Comparison of ENCODE assay signal across 8 cellular contexts in genomic region chr2:234146087-234146826, GRCh38.
DNase-seq lines count a peak whose midpoint lies in the region; ATAC-seq, FAIRE-seq and TF ChIP-seq lines count a peak whose summit lies in the region.

No MANE protein-coding gene starts in this region.

- no peaks in the 10 kb centered on the region for H3K9me3 Mint-ChIP-seq in CD4-positive, CD25-positive, alpha-beta regulatory T cell
- H3K9me3 Mint-ChIP-seq in astrocyte (ENCODE audit: unreplicated experiment) = no peaks in the 10 kb centered on the region
- no peaks in the 10 kb centered on the region for H3K9me3 Mint-ChIP-seq in Calu3 (ENCODE audit: low read depth, unreplicated experiment)

- CTCF ChIA-PET in Calu3 (lab: Charles Lee) = no interaction called here

- no peaks in the 10 kb centered on the region for H3K27me3 Mint-ChIP-seq in CD4-positive, CD25-positive, alpha-beta regulatory T cell
- no peaks in the 10 kb centered on the region for H3K27me3 Mint-ChIP-seq in astrocyte (ENCODE audit: low read depth, unreplicated experiment)
- no peaks in the 10 kb centered on the region for H3K27me3 Mint-ChIP-seq in Calu3 (ENCODE audit: unreplicated experiment)

- peak; percentile 97 for FAIRE-seq in astrocyte (lab: Jason Lieb, UNC)

- H3K36me3 ChIP-seq in CD4-positive, CD25-positive, alpha-beta regulatory T cell (ENCODE audit: control insufficient read depth, insufficient read depth, low read length) = no peaks in the 10 kb centered on the region
- H3K36me3 ChIP-seq in astrocyte (ENCODE audit: insufficient read depth, low read length) (no peaks in the 10 kb centered on the region), left lung (no peaks in the 10 kb centered on the region)

- H3K27me3 ChIP-seq in CD4-positive, CD25-positive, alpha-beta regulatory T cell (ENCODE audit: control insufficient read depth, insufficient read depth, low read length) = no peaks in the 10 kb centered on the region
- H3K27me3 ChIP-seq in astrocyte (ENCODE audit: insufficient read depth, low read length) = no peaks in the 10 kb centered on the region
- no peaks in the 10 kb centered on the region for H3K27me3 ChIP-seq in left lung

- H3K9me3 ChIP-seq in CD4-positive, CD25-positive, alpha-beta regulatory T cell (ENCODE audit: control insufficient read depth in 2 of 2, low read length in 2 of 2) = no peaks in the 10 kb centered on the region
- H3K9me3 ChIP-seq in astrocyte (ENCODE audit: insufficient read depth, low read depth, low read length) = no peaks in the 10 kb centered on the region
- no peaks in the 10 kb centered on the region for H3K9me3 ChIP-seq in left lung

- no peaks in the 10 kb centered on the region for H3K36me3 Mint-ChIP-seq in CD4-positive, CD25-positive, alpha-beta regulatory T cell
- peaks cover 3% of the 10 kb centered on the region for H3K36me3 Mint-ChIP-seq in astrocyte (ENCODE audit: low read depth, unreplicated experiment)
- H3K36me3 Mint-ChIP-seq in Calu3 (ENCODE audit: insufficient read depth, unreplicated experiment) = no peaks in the 10 kb centered on the region

- intact Hi-C loops in left lung (cut with DNase I) (no loop called here), Calu3 (cut with micrococcal nuclease; ENCODE audit: unreplicated experiment) (no loop called here)

- peak overlapping the region; percentile 20 for H2AFZ ChIP-seq in astrocyte (ENCODE audit: low read depth, low read length)

- peak overlapping the region; percentile 10 for H3K4me3 ChIP-seq in CD4-positive, CD25-positive, alpha-beta regulatory T cell (ENCODE audit: low read depth, low read length)
- H3K4me3 ChIP-seq in Jurkat, Clone E6-1 (ENCODE audit: low read length) = no peak overlapping the region
- H3K4me3 ChIP-seq in astrocyte (ENCODE audit: insufficient read depth, low read depth, low read length) = no peak overlapping the region
- H3K4me3 ChIP-seq in left lung = no peak overlapping the region

- DNase-seq in CD4-positive, CD25-positive, alpha-beta regulatory T cell = no peak
- DNase-seq in Jurkat, Clone E6-1 (ENCODE audit: low read depth, low spot score) = peak; percentile 62
- DNase-seq in astrocyte (ENCODE audit: low read depth) (peak; percentile 97), left lung (no peak), GDM1 (lab: John Stamatoyannopoulos, UW) (no peak), Calu3 (no peak), DMS114 treated with DMSO at 0.1 percent for 48 hours (lab: John Stamatoyannopoulos, UW; ENCODE audit: unreplicated experiment) (no peak)

- no TSS peak for BruUV-seq in Calu3 (replicated peaks; lab: Mats Ljungman, UMichigan)

- peak overlapping the region; percentile 4 to 87 (median 48) for H3K4me3 Mint-ChIP-seq in CD4-positive, CD25-positive, alpha-beta regulatory T cell
- peak overlapping the region; percentile 22 for H3K4me3 Mint-ChIP-seq in astrocyte (ENCODE audit: unreplicated experiment)
- no peak overlapping the region for H3K4me3 Mint-ChIP-seq in Calu3 (ENCODE audit: low read depth, unreplicated experiment)

- H3K27ac ChIP-seq in CD4-positive, CD25-positive, alpha-beta regulatory T cell (ENCODE audit: insufficient read depth, low read length, poor library complexity, severe bottlenecking) = no peak overlapping the region
- H3K27ac ChIP-seq in astrocyte (ENCODE audit: low read depth, low read length) = peak overlapping the region; percentile 28
- no peak overlapping the region for H3K27ac ChIP-seq in left lung

- ATAC-seq in CD4-positive, CD25-positive, alpha-beta regulatory T cell (ENCODE audit: low read depth in 2 of 2) = no peak
- ATAC-seq in left lung (peak; percentile 52), HG03565 (IDR thresholded peaks at IDR 0.05; ENCODE audit: unreplicated experiment) (no peak)

- H3K27ac Mint-ChIP-seq in CD4-positive, CD25-positive, alpha-beta regulatory T cell = peak overlapping the region; percentile 9 to 48 (median 22)
- H3K27ac Mint-ChIP-seq in astrocyte (ENCODE audit: unreplicated experiment) = peak overlapping the region; percentile 89
- H3K27ac Mint-ChIP-seq in Calu3 (ENCODE audit: unreplicated experiment) = no peak overlapping the region

- H3K4me1 ChIP-seq in CD4-positive, CD25-positive, alpha-beta regulatory T cell (ENCODE audit: control insufficient read depth, insufficient read depth, low read length, poor library complexity, severe bottlenecking) = peaks cover 27% of the 10 kb centered on the region
- H3K4me1 ChIP-seq in astrocyte (ENCODE audit: insufficient read depth, low read length) (peaks cover 13% of the 10 kb centered on the region), left lung (no peaks in the 10 kb centered on the region)

- peak overlapping the region; percentile 37 for H3K4me2 ChIP-seq in astrocyte (ENCODE audit: low read length)

- peaks cover 12 to 38% (median 33%) of the 10 kb centered on the region in 4 donors for H3K4me1 Mint-ChIP-seq in CD4-positive, CD25-positive, alpha-beta regulatory T cell
- H3K4me1 Mint-ChIP-seq in astrocyte (ENCODE audit: low read depth, unreplicated experiment) = peaks cover 21% of the 10 kb centered on the region
- peaks cover 34% of the 10 kb centered on the region for H3K4me1 Mint-ChIP-seq in Calu3 (ENCODE audit: low read depth, unreplicated experiment)

- H3K79me2 ChIP-seq in astrocyte (ENCODE audit: insufficient read depth, low read length) = no peaks in the 10 kb centered on the region

- H4K20me1 ChIP-seq in astrocyte (ENCODE audit: insufficient read depth, low read length) = no peaks in the 10 kb centered on the region

- no peak for TF ChIP-seq CTCF in astrocyte (IDR thresholded peaks at IDR 0.05; ENCODE audit: insufficient read depth, low read depth, low read length)
- TF ChIP-seq CTCF in left lung (IDR thresholded peaks at IDR 0.05) = no peak
- no peak for TF ChIP-seq CTCF in Calu3 (IDR thresholded peaks at IDR 0.05; ENCODE audit: unreplicated experiment)

- no peak overlapping the region for H3K9ac ChIP-seq in astrocyte (ENCODE audit: low read length)

Comparison
In these comparisons a context has a peak if more than half of its experiments do, and no peak if none do; other contexts are left out.
1. DNase-seq: peak in Jurkat, Clone E6-1 (single experiment) and astrocyte (single experiment); none in CD4-positive, CD25-positive, alpha-beta regulatory T cell (0 of 3), left lung (0 of 2), GDM1 (single experiment), Calu3 (single experiment) and DMS114 treated with DMSO at 0.1 percent for 48 hours (single experiment).